ENCODE assay signal across 24 cellular contexts in genomic region chr9:90330215-90330614, GRCh38.
"Had no signal": no experiment of that assay in that cellular context is flagged by ENCODE, and none has a peak within 500 bp of the region (broad histone marks: within the 10 kb centered on the region; RNA-seq: fewer than 3 reads in every experiment).

No MANE protein-coding gene starts in this region.

- H3K36me3 Mint-ChIP-seq: activated naive CD8-positive, alpha-beta T cell treated with anti-CD3 and anti-CD28 coated beads, Interleukin-2, amount 10 ng/mL, durations not matched to agents 7 days and 5 days had no signal

- H3K36me3 ChIP-seq: ascending aorta, MG63, SJSA1 had no signal

- H3K27me3 ChIP-seq: ascending aorta, MG63, SJSA1 had no signal

- H3K4me1 ChIP-seq: ascending aorta, SJSA1 had no signal

- H3K27ac Mint-ChIP-seq: activated CD4-positive, alpha-beta T cell treated with anti-CD3 and anti-CD28 coated beads, Interleukin-2, amount 10 ng/mL, durations not matched to agents 24 days and 14 days; activated CD8-positive, alpha-beta T cell treated with anti-CD3 and anti-CD28 coated beads for 36 hours; activated naive CD4-positive, alpha-beta T cell treated with anti-CD3 and anti-CD28 coated beads, Interleukin-2, amount 50 U/mL, for 24 hours; activated naive CD8-positive, alpha-beta T cell treated with anti-CD3 and anti-CD28 coated beads, Interleukin-2, amount 10 ng/mL, durations not matched to agents 7 days and 5 days; activated T-helper 2 cell treated with anti-CD3 and anti-CD28 coated beads, Interferon-gamma antibody, Interleukin-2, Interleukin-4, amounts not matched to agents 10 μg/mL and 5 μg/mL and 100 μg/mL, durations not matched to agents 14 hours and 24 hours and 36 hours had no signal

- ATAC-seq: activated CD8-positive, alpha-beta T cell treated with anti-CD3 and anti-CD28 coated beads for 36 hours had no signal

- H3K9me3 ChIP-seq: ascending aorta, MG63, SJSA1 had no signal

- H3K27ac ChIP-seq: ascending aorta, SJSA1 had no signal

- H3K4me1 Mint-ChIP-seq: activated CD4-positive, alpha-beta T cell treated with anti-CD3 and anti-CD28 coated beads, Interleukin-2, amount 10 ng/mL, durations not matched to agents 24 days and 14 days; activated naive CD4-positive, alpha-beta T cell treated with anti-CD3 and anti-CD28 coated beads, Interleukin-2, amount 50 U/mL, for 24 hours; activated naive CD8-positive, alpha-beta T cell treated with anti-CD3 and anti-CD28 coated beads, Interleukin-2, amount 10 ng/mL, durations not matched to agents 7 days and 5 days had no signal

- H3K4me3 Mint-ChIP-seq: activated CD4-positive, alpha-beta T cell treated with anti-CD3 and anti-CD28 coated beads, Interleukin-2, amount 10 ng/mL, durations not matched to agents 24 days and 14 days; activated CD8-positive, alpha-beta T cell treated with anti-CD3 and anti-CD28 coated beads for 36 hours; activated naive CD4-positive, alpha-beta T cell treated with anti-CD3 and anti-CD28 coated beads, Interleukin-2, amount 50 U/mL, for 24 hours; activated naive CD8-positive, alpha-beta T cell treated with anti-CD3 and anti-CD28 coated beads, Interleukin-2, amount 10 ng/mL, durations not matched to agents 7 days and 5 days had no signal

- H3K4me3 ChIP-seq: ascending aorta, MG63, SJSA1 had no signal

- H3K9me3 Mint-ChIP-seq: activated CD4-positive, alpha-beta T cell treated with anti-CD3 and anti-CD28 coated beads, Interleukin-2, amount 10 ng/mL, durations not matched to agents 24 days and 14 days; activated CD8-positive, alpha-beta T cell treated with anti-CD3 and anti-CD28 coated beads for 36 hours; activated naive CD4-positive, alpha-beta T cell treated with anti-CD3 and anti-CD28 coated beads, Interleukin-2, amount 50 U/mL, for 24 hours; activated naive CD8-positive, alpha-beta T cell treated with anti-CD3 and anti-CD28 coated beads, Interleukin-2, amount 10 ng/mL, durations not matched to agents 7 days and 5 days; activated T-helper 2 cell treated with anti-CD3 and anti-CD28 coated beads, Interferon-gamma antibody, Interleukin-2, Interleukin-4, amounts not matched to agents 10 μg/mL and 5 μg/mL and 100 μg/mL, durations not matched to agents 14 hours and 24 hours and 36 hours had no signal

- DNase-seq: activated CD4-positive, alpha-beta T cell treated with anti-CD3 and anti-CD28 coated beads, Interleukin-2, amount 10 ng/mL, durations not matched to agents 24 days and 14 days; activated CD4-positive, alpha-beta T cell treated with anti-CD3 and anti-CD28 coated beads, Interleukin-2, amount 50 U/mL, for 4 hours; activated CD8-positive, alpha-beta T cell treated with anti-CD3 and anti-CD28 coated beads for 36 hours; activated gamma-delta T cell; activated naive CD4-positive, alpha-beta T cell treated with Interleukin-2 at 50 U/mL for 16 hours; activated naive CD8-positive, alpha-beta T cell treated with anti-CD3 and anti-CD28 coated beads, Interleukin-2, amount 10 ng/mL, durations not matched to agents 7 days and 5 days; activated T-cell treated with anti-CD3 and anti-CD28 coated beads, Interleukin-2, amount 50 U/mL, for 1 hour; amygdala; Kasumi-1; MG63; NCI-H1092; NCI-H1436 treated with DMSO at 0.1 percent for 48 hours; NCI-H1694 treated with DMSO at 0.1 percent for 48 hours; NCI-H2029; NCI-H510A; NCI-H526; NCI-H748 treated with DMSO at 0.1 percent for 48 hours; NK-92 treated with Interleukin-12 subunit alpha and Interleukin-12 subunit beta, amount 100 ng/mL, for 24 hours; SHP77 treated with DMSO at 0.1 percent for 48 hours; T1000 had no signal
